ENCODE assay signal across 30 cellular contexts in genomic region chr2:52428224-52428623, GRCh38.
"Had no signal": no experiment of that assay in that cellular context is flagged by ENCODE, and none has a peak within 500 bp of the region (broad histone marks: within the 10 kb centered on the region; RNA-seq: fewer than 3 reads in every experiment).

No MANE protein-coding gene starts in this region.

- H3K27me3 ChIP-seq: gastrocnemius medialis, neutrophil, upper lobe of left lung, vagina had no signal

- H3K9me3 ChIP-seq: gastrocnemius medialis, neutrophil, prostate gland, upper lobe of left lung, vagina had no signal

- H3K36me3 Mint-ChIP-seq: activated naive CD4-positive, alpha-beta T cell treated with anti-CD3 and anti-CD28 coated beads, Interleukin-2, amount 10 ng/mL, durations not matched to agents 7 days and 5 days; activated naive CD8-positive, alpha-beta T cell treated with anti-CD3 and anti-CD28 coated beads, Interleukin-2, amount 10 ng/mL, durations not matched to agents 7 days and 5 days; naive thymus-derived CD8-positive, alpha-beta T cell had no signal

- H3K27ac ChIP-seq: gastrocnemius medialis, neutrophil, prostate gland, skin epidermis, upper lobe of left lung, vagina had no signal

- H3K4me1 Mint-ChIP-seq: activated B cell treated with CpG ODN at 0.5 μM for 24 hours; activated naive CD4-positive, alpha-beta T cell treated with anti-CD3 and anti-CD28 coated beads, Interleukin-2, amount 10 ng/mL, durations not matched to agents 7 days and 5 days; activated naive CD8-positive, alpha-beta T cell treated with anti-CD3 and anti-CD28 coated beads, Interleukin-2, amount 10 ng/mL, durations not matched to agents 7 days and 5 days; immature natural killer cell; stimulated activated naive CD8-positive, alpha-beta T cell treated with anti-CD3 and anti-CD28 coated beads, Interleukin-15, amount 100 ng/mL, for 72 hours had no signal

- H3K27me3 Mint-ChIP-seq: activated B cell treated with CpG ODN at 0.5 μM for 24 hours; activated CD8-positive, alpha-beta T cell treated with anti-CD3 and anti-CD28 coated beads for 36 hours; activated naive CD4-positive, alpha-beta T cell treated with anti-CD3 and anti-CD28 coated beads, Interleukin-2, amount 10 ng/mL, durations not matched to agents 7 days and 5 days; activated naive CD8-positive, alpha-beta T cell treated with anti-CD3 and anti-CD28 coated beads, Interleukin-2, amount 10 ng/mL, durations not matched to agents 7 days and 5 days; naive thymus-derived CD8-positive, alpha-beta T cell; stimulated activated naive CD8-positive, alpha-beta T cell treated with anti-CD3 and anti-CD28 coated beads, Interleukin-15, amount 100 ng/mL, for 72 hours had no signal

- H3K27ac Mint-ChIP-seq: activated B cell treated with CpG ODN at 0.5 μM for 24 hours; activated CD8-positive, alpha-beta T cell treated with anti-CD3 and anti-CD28 coated beads for 36 hours; activated naive CD4-positive, alpha-beta T cell treated with anti-CD3 and anti-CD28 coated beads, Interleukin-2, amount 10 ng/mL, durations not matched to agents 7 days and 5 days; activated naive CD8-positive, alpha-beta T cell treated with anti-CD3 and anti-CD28 coated beads, Interleukin-2, amount 10 ng/mL, durations not matched to agents 7 days and 5 days; immature natural killer cell; naive thymus-derived CD8-positive, alpha-beta T cell had no signal

- H3K36me3 ChIP-seq: gastrocnemius medialis, neutrophil, prostate gland, upper lobe of left lung, vagina had no signal

- H3K4me3 ChIP-seq: gastrocnemius medialis, prostate gland, skin epidermis, upper lobe of left lung, vagina had no signal

- DNase-seq: activated B cell treated with CpG ODN at 0.5 μM for 24 hours; activated CD4-positive, alpha-beta T cell treated with anti-CD3 and anti-CD28 coated beads, Interleukin-2, amount 50 U/mL, for 1 hour; activated CD8-positive, alpha-beta T cell treated with anti-CD3 and anti-CD28 coated beads for 36 hours; activated effector memory CD4-positive, alpha-beta T cell treated with Interleukin-2 at 50 U/mL for 16 hours; activated naive CD4-positive, alpha-beta T cell treated with anti-CD3 and anti-CD28 coated beads, Interleukin-2, amount 10 ng/mL, durations not matched to agents 7 days and 5 days; activated naive CD8-positive, alpha-beta T cell treated with anti-CD3 and anti-CD28 coated beads, Interleukin-2, amount 10 ng/mL, durations not matched to agents 7 days and 5 days; activated T-cell treated with anti-CD3 and anti-CD28 coated beads, Interleukin-2, amount 50 U/mL, for 48 hours; central memory CD4-positive, alpha-beta T cell; dermis blood vessel endothelial cell; effector CD4-positive, alpha-beta T cell; erythroblast; gastrocnemius medialis; glutamatergic neuron; immature natural killer cell; kidney; left colon; naive thymus-derived CD8-positive, alpha-beta T cell; retina; stimulated activated CD4-positive, alpha-beta T cell treated with anti-CD3 and anti-CD28 coated beads, Interleukin-12 subunit alpha, Interleukin-12 subunit beta, amount 100 ng/mL, for 4 hours; stimulated activated CD4-positive, alpha-beta T cell treated with anti-CD3 and anti-CD28 coated beads, Interleukin-4, amount 100 ng/mL, for 1 hour; stimulated activated naive CD8-positive, alpha-beta T cell treated with anti-CD3 and anti-CD28 coated beads, Interleukin-15, amount 100 ng/mL, for 72 hours; substantia nigra; T-helper 2 cell; upper lobe of left lung had no signal

- H3K9me3 Mint-ChIP-seq: activated CD8-positive, alpha-beta T cell treated with anti-CD3 and anti-CD28 coated beads for 36 hours had no signal

- H3K4me1 ChIP-seq: gastrocnemius medialis, prostate gland, upper lobe of left lung, vagina had no signal

- H3K4me3 Mint-ChIP-seq: activated B cell treated with CpG ODN at 0.5 μM for 24 hours; activated CD8-positive, alpha-beta T cell treated with anti-CD3 and anti-CD28 coated beads for 36 hours; activated naive CD4-positive, alpha-beta T cell treated with anti-CD3 and anti-CD28 coated beads, Interleukin-2, amount 10 ng/mL, durations not matched to agents 7 days and 5 days; activated naive CD8-positive, alpha-beta T cell treated with anti-CD3 and anti-CD28 coated beads, Interleukin-2, amount 10 ng/mL, durations not matched to agents 7 days and 5 days; immature natural killer cell; naive thymus-derived CD8-positive, alpha-beta T cell; stimulated activated naive CD8-positive, alpha-beta T cell treated with anti-CD3 and anti-CD28 coated beads, Interleukin-15, amount 100 ng/mL, for 72 hours had no signal

- ATAC-seq: activated CD8-positive, alpha-beta T cell treated with anti-CD3 and anti-CD28 coated beads for 36 hours; gastrocnemius medialis; left colon; naive thymus-derived CD8-positive, alpha-beta T cell; sciatic nerve; SK-N-SH treated with all-trans-retinoic acid at 6 μM for 48 hours; stimulated activated naive CD8-positive, alpha-beta T cell treated with anti-CD3 and anti-CD28 coated beads, Interleukin-15, amount 100 ng/mL, for 72 hours had no signal
